Comparison of ENCODE assay signal across 8 cellular contexts in the genomic region with DNA sequence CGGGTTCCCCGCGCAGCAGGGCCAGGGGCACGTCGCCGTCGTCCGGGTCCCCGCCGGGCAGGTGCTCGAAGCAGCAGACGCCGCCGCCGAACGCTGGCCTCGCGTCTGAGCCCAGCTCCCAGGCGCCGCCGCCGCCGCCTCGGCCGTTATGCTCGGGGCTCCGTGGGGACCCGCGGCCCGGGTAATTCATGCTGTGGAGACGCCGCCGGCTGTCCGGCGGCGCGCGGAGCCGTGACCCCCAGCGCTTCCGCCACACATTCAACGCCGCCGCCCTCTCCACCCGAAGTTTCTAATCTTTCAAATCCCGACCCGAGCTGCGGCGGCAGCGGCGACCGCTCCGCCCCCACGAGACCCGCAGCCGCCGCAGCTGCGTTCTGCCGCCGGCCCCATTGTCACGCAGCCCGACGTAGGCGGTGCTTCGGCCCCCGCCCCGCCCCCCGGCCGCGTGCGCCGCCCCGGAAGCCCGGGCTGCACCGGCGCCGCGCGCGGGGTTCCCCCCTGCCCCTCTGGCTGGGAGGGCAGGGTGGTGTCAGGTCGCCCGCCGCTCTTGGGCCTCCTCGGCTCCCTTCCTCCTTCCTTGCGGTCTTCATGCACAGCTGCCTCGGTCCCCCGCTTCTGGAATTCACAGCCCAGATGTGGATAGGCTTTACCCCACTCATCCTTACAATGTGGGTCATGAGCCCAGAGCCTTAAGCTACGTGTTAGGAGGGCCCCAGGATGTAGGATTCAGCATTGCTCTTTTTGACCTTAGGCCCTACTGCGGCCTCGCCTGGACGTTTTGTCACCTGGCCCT. TPM values are rescaled to one million over a fixed set of nuclear protein-coding genes. Genes with fewer than 3 reads are reported as not detected.
DNase-seq lines count a peak whose midpoint lies in the region; ATAC-seq and TF ChIP-seq lines count a peak whose summit lies in the region.

A gene (minus strand): TSS at position 415 of the 793 bp plus-strand sequence. CDS start 225 bp downstream, at position 190.

- ATAC-seq in GM21367 (IDR thresholded peaks at IDR 0.05; ENCODE audit: unreplicated experiment), result peak; percentile 59
- peak; percentile 70 for ATAC-seq in PC-3

- H3K36me3 ChIP-seq in PC-3 (ENCODE audit: low read depth, low read length) (no peaks in the 10 kb centered on the region), esophagus (ENCODE audit: control insufficient read depth in 2 of 2, insufficient read depth in 2 of 2, low read length in 1 of 2) (no peaks in the 10 kb centered on the region), muscle layer of colon (ENCODE audit: insufficient read depth, low read length) (no peaks in the 10 kb centered on the region)

- intact Hi-C loops in Calu3 (cut with micrococcal nuclease; ENCODE audit: unreplicated experiment) (no loop called here), PC-3 (cut with micrococcal nuclease) (loop anchor here (2.0 to 10.0 kb wide), 5 partner anchors 38 to 331 kb away; no protein-coding TSS in a partner anchor)

- POLR2A ChIA-PET in PC-3 (lab: Charles Lee; ENCODE audit: unreplicated experiment), result interaction anchor here (0.6 to 1.0 kb wide), 6 partner anchors 31 to 1874 kb away, joined by 3 to 9 read pairs (median 6); a partner anchor contains a TSS

- H3K4me3 Mint-ChIP-seq in Calu3 (ENCODE audit: low read depth, unreplicated experiment), result peak within 1 kb of the TSS; percentile 100

- no peak within 1 kb of the TSS for H3K27ac ChIP-seq in PC-3 (ENCODE audit: low read length)
- H3K27ac ChIP-seq in esophagus (ENCODE audit: low read depth in 2 of 2, low read length in 1 of 2), result peak within 1 kb of the TSS; percentile 83 to 87
- H3K27ac ChIP-seq in muscle layer of colon (ENCODE audit: low read depth, low read length), result peak within 1 kb of the TSS; percentile 86

- 0 out of 2 replicates have a peak, but pooled peaks cover 11% of the 10 kb centered on the region for H4K20me1 ChIP-seq in PC-3 (ENCODE audit: low read length)

- peak within 1 kb of the TSS; percentile 83 for H3K4me2 ChIP-seq in PC-3 (ENCODE audit: low read length)

- H3K9me2 ChIP-seq in PC-3 (replicated peaks; ENCODE audit: low read length), result no peaks in the 10 kb centered on the region

- H3K27me3 Mint-ChIP-seq in Calu3 (ENCODE audit: unreplicated experiment), result no peaks in the 10 kb centered on the region

- 2% methylated on average over 83 to 91 of the region's 91 CpGs for WGBS in esophagus, 2 donors

- peak; percentile 77 for DNase-seq in Calu3
- DNase-seq in HUDEP-2 (lab: John Stamatoyannopoulos, UW; ENCODE audit: unreplicated experiment in 76 of 76), result peak in 72 of 76 experiments; percentile 21 to 86 (median 68)
- DNase-seq in PC-3, result peak; percentile 67
- peak; percentile 92 for DNase-seq in activated T-cell treated with anti-CD3 and anti-CD28 coated beads, Interleukin-2, amount 50 U/mL, for 1 hour
- peak; percentile 61 to 85 for DNase-seq in stimulated activated CD8-positive, alpha-beta memory T cell treated with anti-CD3 and anti-CD28 coated beads, Interleukin-7, amount 100 ng/mL, for 4 hours (ENCODE audit: low read depth in 2 of 2)

- H3K4me1 ChIP-seq in PC-3 (ENCODE audit: insufficient read depth, low read length), result peaks cover 17% of the 10 kb centered on the region
- peaks cover 0 to 5% of the 10 kb centered on the region in 2 donors for H3K4me1 ChIP-seq in esophagus (ENCODE audit: control insufficient read depth in 2 of 2, insufficient read depth in 2 of 2, low read length in 1 of 2)
- peaks cover 4% of the 10 kb centered on the region for H3K4me1 ChIP-seq in muscle layer of colon (ENCODE audit: insufficient read depth, low read length)

- no peaks in the 10 kb centered on the region for H3K27me3 ChIP-seq in PC-3 (ENCODE audit: low read length)
- no peaks in the 10 kb centered on the region for H3K27me3 ChIP-seq in esophagus (ENCODE audit: control insufficient read depth in 1 of 2, insufficient read depth in 2 of 2, low read length in 2 of 2)
- H3K27me3 ChIP-seq in muscle layer of colon (ENCODE audit: control insufficient read depth in 1 of 2, insufficient read depth in 2 of 2, low read length in 2 of 2), result no peaks in the 10 kb centered on the region

- H3K79me2 ChIP-seq in PC-3 (ENCODE audit: low read length), result peaks cover 45% of the 10 kb centered on the region

- H3K4me1 Mint-ChIP-seq in Calu3 (ENCODE audit: low read depth, unreplicated experiment), result peaks cover 12% of the 10 kb centered on the region

- H2AFZ ChIP-seq in PC-3 (ENCODE audit: low read length), result peak within 1 kb of the TSS; percentile 95

- H3K4me3 ChIP-seq in PC-3 (ENCODE audit: low read length) (peak within 1 kb of the TSS; percentile 97), esophagus (ENCODE audit: low read depth in 1 of 2, low read length in 2 of 2) (peak within 1 kb of the TSS; percentile 62 to 76), muscle layer of colon (ENCODE audit: low read depth in 1 of 2, low read length in 2 of 2) (peak within 1 kb of the TSS; percentile 75 to 83)

- H3K9ac ChIP-seq in PC-3 (ENCODE audit: low read length) (peak within 1 kb of the TSS; percentile 67), muscle layer of colon (ENCODE audit: low read length) (peak within 1 kb of the TSS; percentile 60)

- H3K27ac Mint-ChIP-seq in Calu3 (ENCODE audit: unreplicated experiment), result peak within 1 kb of the TSS; percentile 82

- TF ChIP-seq CTCF in Calu3 (IDR thresholded peaks at IDR 0.05; ENCODE audit: unreplicated experiment), result no peak
- TF ChIP-seq CTCF in PC-3 (conservative IDR thresholded peaks at IDR 0.05; ENCODE audit: low read depth, low read length), result no peak

- BruUV-seq in Calu3 (replicated peaks; lab: Mats Ljungman, UMichigan) (no TSS peak), PC-3 (replicated peaks; lab: Mats Ljungman, UMichigan) (no TSS peak)

- no peaks in the 10 kb centered on the region for H3K9me3 Mint-ChIP-seq in Calu3 (ENCODE audit: low read depth, unreplicated experiment)

- no peaks in the 10 kb centered on the region for H3F3A ChIP-seq in PC-3 (ENCODE audit: low read length, unreplicated experiment)

- CTCF ChIA-PET in Calu3 (lab: Charles Lee), result interaction anchor here (0.7 to 1.8 kb wide), 2 partner anchors 16 to 438 kb away, joined by 4 read pairs; no protein-coding TSS in a partner anchor
- CTCF ChIA-PET in PC-3 (lab: Charles Lee), result interaction anchor here (0.5 to 1.5 kb wide), 4 partner anchors 62 to 602 kb away, joined by 3 to 7 read pairs (median 6); no protein-coding TSS in a partner anchor

- H3K36me3 Mint-ChIP-seq in Calu3 (ENCODE audit: insufficient read depth, unreplicated experiment), result peaks cover 28% of the 10 kb centered on the region

- H3K9me3 ChIP-seq in PC-3 (ENCODE audit: low read length) (no peaks in the 10 kb centered on the region), esophagus (ENCODE audit: control insufficient read depth in 2 of 2, insufficient read depth in 1 of 2, low read depth in 1 of 2, low read length in 1 of 2) (no peaks in the 10 kb centered on the region), muscle layer of colon (ENCODE audit: low read length) (no peaks in the 10 kb centered on the region)

RNA-seq across cellular contexts. Expression of the gene that starts here (rescaled TPM):
- total RNA-seq in Calu3 (2022), result 12.7 and 14.0 TPM in 2 replicates
- total RNA-seq in PC-3 (2014; rRNA removed), result 10.6 and 10.7 TPM in 2 replicates
- 1 to 10 TPM; 1.0 to 1.5 TPM for polyA plus RNA-seq in esophagus
